ENCODE assay signal across 12 cellular contexts in genomic region chr12:90250766-90251165, GRCh38.
DNase-seq lines count a peak whose midpoint lies in the region; ATAC-seq and TF ChIP-seq lines count a peak whose summit lies in the region.
"Had no signal": no experiment of that assay in that cellular context is flagged by ENCODE, and none has a peak within 500 bp of the region (broad histone marks: within the 10 kb centered on the region; RNA-seq: fewer than 3 reads in every experiment).

No MANE protein-coding gene starts in this region.

- no peak for TF ChIP-seq POLR2A in stomach (IDR thresholded peaks at IDR 0.05)

- H3K4me1 Mint-ChIP-seq in Calu3 (ENCODE audit: low read depth, unreplicated experiment), result no peaks in the 10 kb centered on the region

- H3K4me3 Mint-ChIP-seq in Calu3 (ENCODE audit: low read depth, unreplicated experiment), result no peak overlapping the region

- intact Hi-C loops in sciatic nerve (cut with DNase I) (no loop called here), Calu3 (cut with micrococcal nuclease; ENCODE audit: unreplicated experiment) (no loop called here), stomach (cut with DNase I; ENCODE audit: low total_unique reads) (no loop called here)

- CTCF ChIA-PET in Calu3 (lab: Charles Lee), result no interaction called here

- ATAC-seq in sciatic nerve, result peak; percentile 93

- H3K36me3 Mint-ChIP-seq in Calu3 (ENCODE audit: insufficient read depth, unreplicated experiment), result no peaks in the 10 kb centered on the region

- H3K9me3 ChIP-seq in stomach, result no peaks in the 10 kb centered on the region
- H3K9me3 ChIP-seq: vagina had no signal

- H3K27me3 Mint-ChIP-seq in Calu3 (ENCODE audit: unreplicated experiment), result no peaks in the 10 kb centered on the region

- no peak overlapping the region for H3K27ac Mint-ChIP-seq in Calu3 (ENCODE audit: unreplicated experiment)

- H3K9me3 Mint-ChIP-seq in Calu3 (ENCODE audit: low read depth, unreplicated experiment), result peaks cover 4% of the 10 kb centered on the region

- peaks cover 0 to 18% (median 8%) of the 10 kb centered on the region in 4 donors for H3K4me1 ChIP-seq in stomach

- TF ChIP-seq CTCF in GM12865 (IDR thresholded peaks at IDR 0.05; ENCODE audit: insufficient read depth, low read depth, low read length, missing control alignments) (no peak), Calu3 (IDR thresholded peaks at IDR 0.05; ENCODE audit: unreplicated experiment) (no peak), stomach (IDR thresholded peaks at IDR 0.05) (no peak)

- H3K27ac ChIP-seq in stomach, result peak overlapping the region in 2 of 5 donors; percentile 35 to 36
- H3K27ac ChIP-seq: vagina, VCaP had no signal

- WGBS in stomach, 5 donors, result 34 to 62% (median 53%) methylated on average over 3 of the region's 3 CpGs

- TF ChIP-seq EP300 in stomach (IDR thresholded peaks at IDR 0.05), result no peak

- H3K36me3 ChIP-seq in stomach, result no peaks in the 10 kb centered on the region
- H3K36me3 ChIP-seq: vagina had no signal

- BruUV-seq in Calu3 (replicated peaks; lab: Mats Ljungman, UMichigan), result no TSS peak

- H3K27me3 ChIP-seq in stomach, result no peaks in the 10 kb centered on the region
- H3K27me3 ChIP-seq: vagina had no signal

- DNase-seq in GM12865 (ENCODE audit: low read depth), result peak; percentile 7
- peak; percentile 20 for DNase-seq in NCI-H226
- peak; percentile 78 for DNase-seq in fibroblast of peridontal ligament (ENCODE audit: extremely low read depth)
- DNase-seq in sciatic nerve (ENCODE audit: low spot score), result no peak
- no peak for DNase-seq in NCI-H128 (lab: John Stamatoyannopoulos, UW; ENCODE audit: unreplicated experiment)
- DNase-seq in Calu3, result no peak
- no peak for DNase-seq in NCI-H1930 (lab: John Stamatoyannopoulos, UW)
- no peak for DNase-seq in stomach
- DNase-seq: GF-D8, NCI-H2227 treated with DMSO at 0.1 percent for 48 hours had no signal

- H3K4me3 ChIP-seq in GM12865 (ENCODE audit: low read depth, low read length) (no peak overlapping the region), stomach (no peak overlapping the region)
- H3K4me3 ChIP-seq: vagina had no signal

Comparison
In these comparisons a context has a peak if more than half of its experiments do, and no peak if none do; other contexts are left out.
1. DNase-seq: peak in GM12865 (single experiment), NCI-H226 (single experiment) and fibroblast of peridontal ligament (single experiment); none in sciatic nerve (single experiment), NCI-H128 (single experiment), Calu3 (single experiment), NCI-H1930 (0 of 2) and stomach (single experiment).